17 cellular contexts compared by ENCODE assay signal in the genomic region with DNA sequence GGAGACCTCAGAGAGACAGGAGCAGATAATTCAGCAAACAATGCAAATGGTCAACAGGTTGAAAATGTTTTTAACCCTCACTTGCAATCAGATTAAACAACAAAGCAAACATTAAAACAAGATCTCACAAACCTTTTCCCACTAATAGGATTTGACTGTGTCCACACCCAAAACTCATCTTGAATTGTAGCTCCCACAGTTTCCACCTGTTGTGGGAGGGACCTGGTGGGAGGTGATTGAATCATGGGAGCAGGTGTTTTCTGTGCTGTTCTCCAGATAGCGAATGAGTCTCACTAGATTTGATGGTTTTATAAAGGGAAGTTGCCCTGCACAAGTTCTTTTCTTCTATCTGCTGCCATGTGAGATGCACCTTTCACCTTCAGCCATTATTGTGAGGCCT. TPM values are rescaled to one million over a fixed set of nuclear protein-coding genes. Genes with fewer than 3 reads are reported as not detected.
DNase-seq lines count a peak whose midpoint lies in the region; ATAC-seq, FAIRE-seq and TF ChIP-seq lines count a peak whose summit lies in the region.
"Had no signal": no experiment of that assay in that cellular context is flagged by ENCODE, and none has a peak within 500 bp of the region (broad histone marks: within the 10 kb centered on the region; RNA-seq: fewer than 3 reads in every experiment).

No MANE protein-coding gene starts in this region.

- no peak for FAIRE-seq in astrocyte (lab: Jason Lieb, UNC)
- FAIRE-seq: D721Med had no signal

- no peak overlapping the region for H3K9ac ChIP-seq in DND-41 (ENCODE audit: low read depth, low read length)
- H3K9ac ChIP-seq in astrocyte (ENCODE audit: low read length): no peak overlapping the region

- no peaks in the 10 kb centered on the region for H3K27me3 Mint-ChIP-seq in activated CD4-positive, alpha-beta T cell treated with anti-CD3 and anti-CD28 coated beads for 36 hours
- no peaks in the 10 kb centered on the region for H3K27me3 Mint-ChIP-seq in astrocyte (ENCODE audit: low read depth, unreplicated experiment)
- peaks cover 25% of the 10 kb centered on the region for H3K27me3 Mint-ChIP-seq in nephron progenitor cell (ENCODE audit: low read depth, poor library complexity)
- H3K27me3 Mint-ChIP-seq: effector memory CD8-positive, alpha-beta T cell had no signal

- H4K20me1 ChIP-seq in DND-41 (ENCODE audit: insufficient read depth, low read length) (no peaks in the 10 kb centered on the region), astrocyte (ENCODE audit: insufficient read depth, low read length) (peaks cover 7% of the 10 kb centered on the region)

- H3K27me3 ChIP-seq in DND-41 (ENCODE audit: insufficient read depth, low read length, poor library complexity) (no peaks in the 10 kb centered on the region), astrocyte (ENCODE audit: insufficient read depth, low read length) (no peaks in the 10 kb centered on the region)
- H3K27me3 ChIP-seq: vagina had no signal

- H3K9me3 ChIP-seq in DND-41 (ENCODE audit: insufficient read depth, low read length, severe bottlenecking) (no peaks in the 10 kb centered on the region), astrocyte (ENCODE audit: insufficient read depth, low read depth, low read length) (no peaks in the 10 kb centered on the region)
- H3K9me3 ChIP-seq: vagina had no signal

- H3K4me3 ChIP-seq in DND-41 (ENCODE audit: low read depth in 1 of 2, low read length in 2 of 2) (no peak overlapping the region), astrocyte (ENCODE audit: insufficient read depth, low read depth, low read length) (no peak overlapping the region)

- H3K4me2 ChIP-seq in DND-41 (ENCODE audit: insufficient read depth, low read length): no peak overlapping the region
- no peak overlapping the region for H3K4me2 ChIP-seq in astrocyte (ENCODE audit: low read length)

- peak overlapping the region; percentile 34; the same call in 1 of the 2 replicates for H2AFZ ChIP-seq in DND-41 (ENCODE audit: low read depth, low read length)
- no peak overlapping the region for H2AFZ ChIP-seq in astrocyte (ENCODE audit: low read depth, low read length)

- no peak overlapping the region for H3K27ac ChIP-seq in DND-41 (ENCODE audit: low read length)
- H3K27ac ChIP-seq in astrocyte (ENCODE audit: low read depth, low read length): no peak overlapping the region
- H3K27ac ChIP-seq: PC-9 had no signal

- no peak for ATAC-seq in activated CD4-positive, alpha-beta T cell treated with anti-CD3 and anti-CD28 coated beads for 36 hours
- ATAC-seq in DND-41 (ENCODE audit: insufficient read depth, low read depth) (no peak), HG03442 (IDR thresholded peaks at IDR 0.05; ENCODE audit: unreplicated experiment) (no peak), GM18868 (IDR thresholded peaks at IDR 0.05; ENCODE audit: unreplicated experiment) (no peak)
- ATAC-seq: effector memory CD8-positive, alpha-beta T cell; SK-N-SH treated with all-trans-retinoic acid at 6 μM for 48 hours had no signal

- H3K27ac Mint-ChIP-seq in activated CD4-positive, alpha-beta T cell treated with anti-CD3 and anti-CD28 coated beads for 36 hours: peak overlapping the region; percentile 34
- H3K27ac Mint-ChIP-seq in astrocyte (ENCODE audit: unreplicated experiment) (no peak overlapping the region), nephron progenitor cell (no peak overlapping the region)

- H3K36me3 ChIP-seq in DND-41 (ENCODE audit: insufficient read depth, low read length) (peaks cover 4% of the 10 kb centered on the region; the same call in 1 of the 2 replicates), astrocyte (ENCODE audit: insufficient read depth, low read length) (no peaks in the 10 kb centered on the region)
- H3K36me3 ChIP-seq: vagina had no signal

- intact Hi-C loops in activated CD4-positive, alpha-beta T cell treated with anti-CD3 and anti-CD28 coated beads for 36 hours (cut with DNase I, micrococcal nuclease): loop anchor here (5.0 to 10.0 kb wide), 2 partner anchors 603 to 860 kb away; no protein-coding TSS in a partner anchor

- no peak for DNase-seq in activated CD4-positive, alpha-beta T cell treated with anti-CD3 and anti-CD28 coated beads for 36 hours
- no peak for DNase-seq in activated CD4-positive, alpha-beta T cell treated with anti-CD3 and anti-CD28 coated beads for 4 hours
- DNase-seq in DND-41: no peak
- DNase-seq in astrocyte (ENCODE audit: low read depth): no peak
- no peak for DNase-seq in nephron progenitor cell
- no peak for DNase-seq in COLO829 (ENCODE audit: low spot score)
- DNase-seq: effector memory CD8-positive, alpha-beta T cell; hippocampal formation; KBM-7; NCI-H1105; NCI-H446 treated with DMSO at 0.1 percent for 48 hours; PC-9 had no signal

- peaks cover 23% of the 10 kb centered on the region for H3K4me1 Mint-ChIP-seq in activated CD4-positive, alpha-beta T cell treated with anti-CD3 and anti-CD28 coated beads for 36 hours
- no peaks in the 10 kb centered on the region for H3K4me1 Mint-ChIP-seq in astrocyte (ENCODE audit: low read depth, unreplicated experiment)
- peaks cover 40% of the 10 kb centered on the region for H3K4me1 Mint-ChIP-seq in nephron progenitor cell

- H3K9me3 Mint-ChIP-seq in activated CD4-positive, alpha-beta T cell treated with anti-CD3 and anti-CD28 coated beads for 36 hours (ENCODE audit: low read depth): no peaks in the 10 kb centered on the region
- H3K9me3 Mint-ChIP-seq in astrocyte (ENCODE audit: unreplicated experiment) (no peaks in the 10 kb centered on the region), nephron progenitor cell (peaks cover 4% of the 10 kb centered on the region)
- H3K9me3 Mint-ChIP-seq: effector memory CD8-positive, alpha-beta T cell had no signal

- no peak overlapping the region for H3K4me3 Mint-ChIP-seq in activated CD4-positive, alpha-beta T cell treated with anti-CD3 and anti-CD28 coated beads for 36 hours
- H3K4me3 Mint-ChIP-seq in astrocyte (ENCODE audit: unreplicated experiment): peak overlapping the region; percentile 52
- peak overlapping the region; percentile 49 for H3K4me3 Mint-ChIP-seq in nephron progenitor cell

- H3K4me1 ChIP-seq in DND-41 (ENCODE audit: insufficient read depth, low read length): peaks cover 25% of the 10 kb centered on the region
- H3K4me1 ChIP-seq in astrocyte (ENCODE audit: insufficient read depth, low read length): peaks cover 5% of the 10 kb centered on the region

- CTCF ChIA-PET in activated CD4-positive, alpha-beta T cell treated with anti-CD3 and anti-CD28 coated beads for 36 hours (lab: Charles Lee): interaction anchor here (1.1 to 1.4 kb wide), 3 partner anchors 16 to 631 kb away, joined by 3 to 5 read pairs (median 4); no protein-coding TSS in a partner anchor

- POLR2A ChIA-PET in activated CD4-positive, alpha-beta T cell treated with anti-CD3 and anti-CD28 coated beads for 36 hours (lab: Charles Lee): no interaction called here

- H3K36me3 Mint-ChIP-seq in activated CD4-positive, alpha-beta T cell treated with anti-CD3 and anti-CD28 coated beads for 36 hours (ENCODE audit: low read depth): peaks cover 5% of the 10 kb centered on the region
- peaks cover 2% of the 10 kb centered on the region for H3K36me3 Mint-ChIP-seq in astrocyte (ENCODE audit: low read depth, unreplicated experiment)
- peaks cover 4% of the 10 kb centered on the region for H3K36me3 Mint-ChIP-seq in nephron progenitor cell (ENCODE audit: low read depth)

- TF ChIP-seq CTCF in DND-41 (IDR thresholded peaks at IDR 0.05; ENCODE audit: borderline replicate concordance, extremely low read depth, low read length, poor library complexity, severe bottlenecking) (no peak), astrocyte (IDR thresholded peaks at IDR 0.05; ENCODE audit: insufficient read depth, low read depth, low read length) (no peak), nephron progenitor cell (IDR thresholded peaks at IDR 0.05) (no peak)

- H3K79me2 ChIP-seq in DND-41 (ENCODE audit: insufficient read depth, low read length): peaks cover 17% of the 10 kb centered on the region
- H3K79me2 ChIP-seq in astrocyte (ENCODE audit: insufficient read depth, low read length): no peaks in the 10 kb centered on the region

RNA-seq across cellular contexts. Expression of a gene that starts 1.3 kb away (rescaled TPM):
- 1 to 10 TPM; 4.7 to 5.3 TPM for total RNA-seq in activated CD4-positive, alpha-beta T cell treated with anti-CD3 and anti-CD28 coated beads for 36 hours
- 3.8 and 5.0 TPM in 2 replicates for total RNA-seq in astrocyte
